In the genomic region with DNA sequence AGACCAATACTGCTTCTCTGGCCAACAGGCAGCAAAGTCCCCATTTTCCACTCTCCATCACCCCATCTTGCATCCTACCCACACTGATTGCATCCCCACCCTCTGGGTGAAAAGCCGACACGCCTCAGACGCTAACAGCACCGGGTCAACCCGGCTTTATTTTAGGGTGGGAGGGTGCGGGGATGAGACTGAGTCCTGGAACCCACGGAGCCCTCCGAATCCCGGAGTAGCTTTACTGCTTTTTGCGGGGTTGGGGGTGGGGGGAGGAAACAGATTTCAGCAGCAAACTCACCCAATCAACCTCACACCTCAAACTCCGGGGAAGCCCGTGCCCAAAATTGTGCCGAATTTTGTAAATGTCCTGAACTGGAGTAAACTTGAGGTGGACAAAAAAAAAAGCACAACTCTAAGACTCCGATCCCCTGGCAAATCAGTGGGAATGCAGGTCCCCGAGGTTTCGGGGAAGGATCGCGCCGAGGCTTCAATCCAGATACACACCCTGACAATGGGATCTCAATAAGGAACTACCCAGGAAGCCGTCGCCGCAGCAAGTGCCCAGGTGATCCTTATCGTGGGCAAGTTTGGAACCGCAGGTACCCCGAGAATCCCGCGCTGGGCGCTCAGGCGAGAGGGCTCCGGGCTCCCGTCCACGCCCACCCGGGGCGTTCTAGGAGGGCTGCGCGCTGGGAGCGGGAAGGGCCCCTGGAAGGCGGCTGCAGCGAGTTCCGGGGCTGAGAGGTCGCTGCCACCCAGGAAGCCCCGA, we compare ENCODE assay signal across 8 cellular contexts. TPM values are rescaled to one million over a fixed set of nuclear protein-coding genes. Genes with fewer than 3 reads are reported as not detected.
DNase-seq lines count a peak whose midpoint lies in the region; TF ChIP-seq lines count a peak whose summit lies in the region.

No MANE protein-coding gene starts in this region.

- peaks cover 25% of the 10 kb centered on the region for H3K27me3 ChIP-seq in HUES48 (ENCODE audit: control insufficient read depth, insufficient read depth, low read length)
- peaks cover 35% of the 10 kb centered on the region for H3K27me3 ChIP-seq in iPS-20b (ENCODE audit: insufficient read depth, low read length)

- H3K4me1 ChIP-seq in HUES48 (ENCODE audit: control insufficient read depth, insufficient read depth, low read length) (peaks cover 3% of the 10 kb centered on the region; the same call in 1 of the 2 replicates), iPS-20b (ENCODE audit: insufficient read depth, low read length) (0 out of 2 replicates have a peak, but pooled peaks cover 3% of the 10 kb centered on the region)

- H3K36me3 Mint-ChIP-seq in Calu3 (ENCODE audit: insufficient read depth, unreplicated experiment) = peaks cover 23% of the 10 kb centered on the region
- H3K36me3 Mint-ChIP-seq in activated naive CD8-positive, alpha-beta T cell = peaks cover 5% of the 10 kb centered on the region

- no peaks in the 10 kb centered on the region for H3K9me3 ChIP-seq in HUES48 (ENCODE audit: control insufficient read depth, insufficient read depth, low read length)
- H3K9me3 ChIP-seq in iPS-20b (ENCODE audit: insufficient read depth, low read depth, low read length) = no peaks in the 10 kb centered on the region

- H3K9me3 Mint-ChIP-seq in Calu3 (ENCODE audit: low read depth, unreplicated experiment) = no peaks in the 10 kb centered on the region
- no peaks in the 10 kb centered on the region for H3K9me3 Mint-ChIP-seq in activated naive CD8-positive, alpha-beta T cell (ENCODE audit: low read depth)

- H3K4me1 Mint-ChIP-seq in Calu3 (ENCODE audit: low read depth, unreplicated experiment) = no peaks in the 10 kb centered on the region
- H3K4me1 Mint-ChIP-seq in activated naive CD8-positive, alpha-beta T cell (ENCODE audit: low read depth) = peaks cover 22% of the 10 kb centered on the region

- CTCF ChIA-PET in Calu3 (lab: Charles Lee) = interaction anchor here (0.6 to 1.0 kb wide), 3 partner anchors 20 to 259 kb away, joined by 3 read pairs; no protein-coding TSS in a partner anchor

- H3K27ac ChIP-seq in HUES48 (ENCODE audit: low read depth, low read length) = no peak overlapping the region
- H3K27ac ChIP-seq in iPS-20b (ENCODE audit: low read length) = no peak overlapping the region

- H3K9ac ChIP-seq in HUES48 (ENCODE audit: low read depth, low read length) (peak overlapping the region; percentile 73; the same call in 1 of the 2 replicates), iPS-20b (ENCODE audit: low read depth, low read length) (no peak overlapping the region)

- no peaks in the 10 kb centered on the region for H3K36me3 ChIP-seq in HUES48 (ENCODE audit: control insufficient read depth, insufficient read depth, low read length)
- H3K36me3 ChIP-seq in iPS-20b (ENCODE audit: insufficient read depth, low read depth, low read length) = no peaks in the 10 kb centered on the region

- DNase-seq in Calu3 (peak; percentile 32), LoVo (ENCODE audit: low spot score) (no peak), NCI-H345 treated with DMSO at 0.1 percent for 48 hours (lab: John Stamatoyannopoulos, UW; ENCODE audit: unreplicated experiment) (no peak)
- peak; percentile 5 for DNase-seq in stimulated activated naive CD4-positive, alpha-beta T cell treated with Interleukin-2 at 50 U/mL for 16 hours (lab: John Stamatoyannopoulos, UW)
- no peak for DNase-seq in activated CD4-positive, CD25-positive, alpha-beta regulatory T cell (lab: John Stamatoyannopoulos, UW)

- intact Hi-C loops in Calu3 (cut with micrococcal nuclease; ENCODE audit: unreplicated experiment) = loop anchor here (5.0 kb wide), 1 partner anchor 94 kb away; no protein-coding TSS in a partner anchor

- H3K27ac Mint-ChIP-seq in Calu3 (ENCODE audit: unreplicated experiment) = no peak overlapping the region
- peak overlapping the region; percentile 64 for H3K27ac Mint-ChIP-seq in activated naive CD8-positive, alpha-beta T cell

- peak overlapping the region; percentile 75 for H3K4me3 Mint-ChIP-seq in Calu3 (ENCODE audit: low read depth, unreplicated experiment)
- H3K4me3 Mint-ChIP-seq in activated naive CD8-positive, alpha-beta T cell = peak overlapping the region; percentile 88

- BruUV-seq in Calu3 (replicated peaks; lab: Mats Ljungman, UMichigan) = no TSS peak

- no peaks in the 10 kb centered on the region for H3K27me3 Mint-ChIP-seq in Calu3 (ENCODE audit: unreplicated experiment)
- H3K27me3 Mint-ChIP-seq in activated naive CD8-positive, alpha-beta T cell = no peaks in the 10 kb centered on the region

- TF ChIP-seq CTCF in Calu3 (IDR thresholded peaks at IDR 0.05; ENCODE audit: unreplicated experiment) = no peak

- H3K4me3 ChIP-seq in HUES48 (ENCODE audit: low read depth, low read length) (peak overlapping the region; percentile 77), iPS-20b (ENCODE audit: low read length) (peak overlapping the region; percentile 64)

RNA-seq across cellular contexts. Expression of gene GCH1, which starts 1.1 kb away (rescaled TPM):
- total RNA-seq in Calu3 (2022) = 6.8 and 8.0 TPM in 2 replicates

Comparison
In these comparisons a context has a peak if more than half of its experiments do, and no peak if none do; other contexts are left out.
1. DNase-seq: peak in Calu3 (single experiment) and stimulated activated naive CD4-positive, alpha-beta T cell treated with Interleukin-2 at 50 U/mL for 16 hours (single experiment); none in LoVo (single experiment), NCI-H345 treated with DMSO at 0.1 percent for 48 hours (single experiment) and activated CD4-positive, CD25-positive, alpha-beta regulatory T cell (0 of 4).